ENCODE assay signal across 1 cellular context in the genomic region with DNA sequence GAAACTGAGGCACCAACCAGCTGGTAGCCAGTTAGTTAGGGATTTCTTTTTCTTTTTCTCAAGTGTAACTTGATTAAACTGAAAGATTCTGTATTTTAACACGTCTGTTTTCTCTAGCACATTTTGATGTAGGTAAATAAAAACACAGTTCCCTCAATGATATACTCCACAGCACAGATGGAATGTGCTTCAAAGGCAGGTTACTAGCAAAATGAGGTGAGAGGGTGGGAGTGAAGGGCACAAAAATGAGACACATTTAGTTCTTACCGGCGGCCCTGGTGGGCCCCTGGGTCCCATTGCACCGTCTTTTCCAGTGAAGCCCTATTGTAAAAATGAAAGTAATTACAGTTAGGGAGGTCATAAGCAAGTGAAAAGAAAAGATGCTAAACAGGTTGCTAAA.
TF ChIP-seq lines count a peak whose summit lies in the region.

No MANE protein-coding gene starts in this region.

TF ChIP-seq in IMR-90, 13 proteins besides CTCF, POLR2A, EP300 and RAD21:
- no peak for TF ChIP-seq MXI1 (IDR thresholded peaks at IDR 0.05; ENCODE audit: borderline replicate concordance, low read depth, low read length)
- TF ChIP-seq MAFK (IDR thresholded peaks at IDR 0.05; ENCODE audit: low read depth, low read length): no peak
- no peak for TF ChIP-seq RCOR1 (IDR thresholded peaks at IDR 0.05; ENCODE audit: insufficient replicate concordance, low read length)
- no peak for TF ChIP-seq RFX5 (IDR thresholded peaks at IDR 0.05; ENCODE audit: low read depth, low read length)
- TF ChIP-seq CHD1 (IDR thresholded peaks at IDR 0.05; ENCODE audit: low read depth, low read length): no peak
- no peak for TF ChIP-seq SMC3 (IDR thresholded peaks at IDR 0.05; ENCODE audit: low read depth, low read length)
- TF ChIP-seq FOS (IDR thresholded peaks at IDR 0.05; ENCODE audit: low read depth, low read length): no peak
- TF ChIP-seq CEBPB (IDR thresholded peaks at IDR 0.05; ENCODE audit: low read depth, low read length): no peak
